ENCODE assay signal across 1 cellular context in the genomic region with DNA sequence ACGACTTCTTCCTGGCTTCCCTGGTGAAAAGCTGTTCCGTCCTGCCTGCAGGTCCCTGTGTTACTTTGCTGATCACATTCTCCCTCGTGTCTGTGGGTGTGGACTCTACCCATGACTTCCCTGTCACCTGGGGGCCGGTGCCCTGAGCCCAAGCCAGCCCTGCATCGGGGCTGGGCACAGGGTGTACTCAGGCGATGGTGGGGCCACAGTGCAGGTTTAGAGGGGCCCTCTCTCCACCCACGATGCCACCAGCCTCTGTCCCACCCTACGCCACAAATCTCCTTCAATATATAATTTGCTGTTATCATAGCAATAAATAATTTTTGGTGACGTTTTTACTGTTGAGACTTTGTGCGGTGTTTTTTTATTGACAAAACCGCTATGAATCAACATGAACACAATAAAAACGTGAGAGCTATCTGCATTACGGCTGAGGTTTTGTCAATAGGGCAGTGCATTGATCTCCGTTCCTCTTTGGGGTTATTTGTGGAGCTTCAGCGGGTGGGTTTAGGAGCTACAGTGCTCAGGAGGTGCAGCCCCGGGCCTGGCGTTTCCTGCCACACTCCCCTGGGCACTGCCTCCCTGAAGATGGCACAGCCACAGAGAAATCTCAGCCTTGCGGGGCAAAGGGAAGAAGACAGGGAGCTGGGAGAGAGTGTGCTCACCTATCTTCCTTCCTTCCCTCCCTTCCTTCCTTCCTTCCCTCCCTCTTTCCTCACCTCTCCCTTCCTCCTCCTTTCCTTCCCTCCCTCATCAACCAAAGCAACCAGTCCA.
TF ChIP-seq lines count a peak whose summit lies in the region.

No MANE protein-coding gene starts in this region.

TF ChIP-seq in HEK293, 187 proteins besides CTCF, POLR2A, EP300 and RAD21 (continued from another document):
- TF ChIP-seq, protein P1, sequence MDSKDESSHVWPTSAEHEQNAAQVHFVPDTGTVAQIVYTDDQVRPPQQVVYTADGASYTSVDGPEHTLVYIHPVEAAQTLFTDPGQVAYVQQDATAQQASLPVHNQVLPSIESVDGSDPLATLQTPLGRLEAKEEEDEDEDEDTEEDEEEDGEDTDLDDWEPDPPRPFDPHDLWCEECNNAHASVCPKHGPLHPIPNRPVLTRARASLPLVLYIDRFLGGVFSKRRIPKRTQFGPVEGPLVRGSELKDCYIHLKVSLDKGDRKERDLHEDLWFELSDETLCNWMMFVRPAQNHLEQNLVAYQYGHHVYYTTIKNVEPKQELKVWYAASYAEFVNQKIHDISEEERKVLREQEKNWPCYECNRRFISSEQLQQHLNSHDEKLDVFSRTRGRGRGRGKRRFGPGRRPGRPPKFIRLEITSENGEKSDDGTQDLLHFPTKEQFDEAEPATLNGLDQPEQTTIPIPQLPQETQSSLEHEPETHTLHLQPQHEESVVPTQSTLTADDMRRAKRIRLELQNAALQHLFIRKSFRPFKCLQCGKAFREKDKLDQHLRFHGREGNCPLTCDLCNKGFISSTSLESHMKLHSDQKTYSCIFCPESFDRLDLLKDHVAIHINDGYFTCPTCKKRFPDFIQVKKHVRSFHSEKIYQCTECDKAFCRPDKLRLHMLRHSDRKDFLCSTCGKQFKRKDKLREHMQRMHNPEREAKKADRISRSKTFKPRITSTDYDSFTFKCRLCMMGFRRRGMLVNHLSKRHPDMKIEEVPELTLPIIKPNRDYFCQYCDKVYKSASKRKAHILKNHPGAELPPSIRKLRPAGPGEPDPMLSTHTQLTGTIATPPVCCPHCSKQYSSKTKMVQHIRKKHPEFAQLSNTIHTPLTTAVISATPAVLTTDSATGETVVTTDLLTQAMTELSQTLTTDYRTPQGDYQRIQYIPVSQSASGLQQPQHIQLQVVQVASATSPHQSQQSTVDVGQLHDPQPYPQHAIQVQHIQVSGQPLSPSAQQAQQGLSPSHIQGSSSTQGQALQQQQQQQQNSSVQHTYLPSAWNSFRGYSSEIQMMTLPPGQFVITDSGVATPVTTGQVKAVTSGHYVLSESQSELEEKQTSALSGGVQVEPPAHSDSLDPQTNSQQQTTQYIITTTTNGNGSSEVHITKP (tag by site-specific recombination; IDR thresholded peaks at IDR 0.05), result no peak
- TF ChIP-seq ZEB2 (tag by site-specific recombination; IDR thresholded peaks at IDR 0.05) (0 out of 2 replicates have a peak, but pooled peaks have one; percentile 47), ZNF488 (tag by site-specific recombination; IDR thresholded peaks at IDR 0.05) (no peak), ZNF132 (tag by site-specific recombination; IDR thresholded peaks at IDR 0.05; ENCODE audit: borderline replicate concordance) (no peak), ZBTB11 (tag by site-specific recombination; conservative IDR thresholded peaks at IDR 0.05; ENCODE audit: low read depth) (peak; percentile 83), ZNF843 (tag by site-specific recombination; IDR thresholded peaks at IDR 0.05) (0 out of 2 replicates have a peak, but pooled peaks have one; percentile 27), ZBTB21 (tag by site-specific recombination; IDR thresholded peaks at IDR 0.05) (no peak), ZNF146 (tag by site-specific recombination; IDR thresholded peaks at IDR 0.05) (no peak), ZBTB8A (tag by site-specific recombination; IDR thresholded peaks at IDR 0.05) (peak; percentile 81), WT1 (tag by site-specific recombination; IDR thresholded peaks at IDR 0.05) (no peak), ZNF521 (tag by site-specific recombination; IDR thresholded peaks at IDR 0.05) (no peak), ZNF768 (tag by site-specific recombination; IDR thresholded peaks at IDR 0.05) (no peak), SP7 (tag by site-specific recombination; IDR thresholded peaks at IDR 0.05) (0 out of 2 replicates have a peak, but pooled peaks have one; percentile 38), ZBTB48 (tag by site-specific recombination; IDR thresholded peaks at IDR 0.05) (no peak)
- TF ChIP-seq, protein P2, sequence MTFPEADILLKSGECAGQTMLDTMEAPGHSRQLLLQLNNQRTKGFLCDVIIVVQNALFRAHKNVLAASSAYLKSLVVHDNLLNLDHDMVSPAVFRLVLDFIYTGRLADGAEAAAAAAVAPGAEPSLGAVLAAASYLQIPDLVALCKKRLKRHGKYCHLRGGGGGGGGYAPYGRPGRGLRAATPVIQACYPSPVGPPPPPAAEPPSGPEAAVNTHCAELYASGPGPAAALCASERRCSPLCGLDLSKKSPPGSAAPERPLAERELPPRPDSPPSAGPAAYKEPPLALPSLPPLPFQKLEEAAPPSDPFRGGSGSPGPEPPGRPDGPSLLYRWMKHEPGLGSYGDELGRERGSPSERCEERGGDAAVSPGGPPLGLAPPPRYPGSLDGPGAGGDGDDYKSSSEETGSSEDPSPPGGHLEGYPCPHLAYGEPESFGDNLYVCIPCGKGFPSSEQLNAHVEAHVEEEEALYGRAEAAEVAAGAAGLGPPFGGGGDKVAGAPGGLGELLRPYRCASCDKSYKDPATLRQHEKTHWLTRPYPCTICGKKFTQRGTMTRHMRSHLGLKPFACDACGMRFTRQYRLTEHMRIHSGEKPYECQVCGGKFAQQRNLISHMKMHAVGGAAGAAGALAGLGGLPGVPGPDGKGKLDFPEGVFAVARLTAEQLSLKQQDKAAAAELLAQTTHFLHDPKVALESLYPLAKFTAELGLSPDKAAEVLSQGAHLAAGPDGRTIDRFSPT (tag by site-specific recombination; IDR thresholded peaks at IDR 0.05), result peak; percentile 61
- TF ChIP-seq, protein P3, sequence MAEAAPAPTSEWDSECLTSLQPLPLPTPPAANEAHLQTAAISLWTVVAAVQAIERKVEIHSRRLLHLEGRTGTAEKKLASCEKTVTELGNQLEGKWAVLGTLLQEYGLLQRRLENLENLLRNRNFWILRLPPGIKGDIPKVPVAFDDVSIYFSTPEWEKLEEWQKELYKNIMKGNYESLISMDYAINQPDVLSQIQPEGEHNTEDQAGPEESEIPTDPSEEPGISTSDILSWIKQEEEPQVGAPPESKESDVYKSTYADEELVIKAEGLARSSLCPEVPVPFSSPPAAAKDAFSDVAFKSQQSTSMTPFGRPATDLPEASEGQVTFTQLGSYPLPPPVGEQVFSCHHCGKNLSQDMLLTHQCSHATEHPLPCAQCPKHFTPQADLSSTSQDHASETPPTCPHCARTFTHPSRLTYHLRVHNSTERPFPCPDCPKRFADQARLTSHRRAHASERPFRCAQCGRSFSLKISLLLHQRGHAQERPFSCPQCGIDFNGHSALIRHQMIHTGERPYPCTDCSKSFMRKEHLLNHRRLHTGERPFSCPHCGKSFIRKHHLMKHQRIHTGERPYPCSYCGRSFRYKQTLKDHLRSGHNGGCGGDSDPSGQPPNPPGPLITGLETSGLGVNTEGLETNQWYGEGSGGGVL (tag by site-specific recombination; IDR thresholded peaks at IDR 0.05), result peak; percentile 69
- TF ChIP-seq, protein P4, sequence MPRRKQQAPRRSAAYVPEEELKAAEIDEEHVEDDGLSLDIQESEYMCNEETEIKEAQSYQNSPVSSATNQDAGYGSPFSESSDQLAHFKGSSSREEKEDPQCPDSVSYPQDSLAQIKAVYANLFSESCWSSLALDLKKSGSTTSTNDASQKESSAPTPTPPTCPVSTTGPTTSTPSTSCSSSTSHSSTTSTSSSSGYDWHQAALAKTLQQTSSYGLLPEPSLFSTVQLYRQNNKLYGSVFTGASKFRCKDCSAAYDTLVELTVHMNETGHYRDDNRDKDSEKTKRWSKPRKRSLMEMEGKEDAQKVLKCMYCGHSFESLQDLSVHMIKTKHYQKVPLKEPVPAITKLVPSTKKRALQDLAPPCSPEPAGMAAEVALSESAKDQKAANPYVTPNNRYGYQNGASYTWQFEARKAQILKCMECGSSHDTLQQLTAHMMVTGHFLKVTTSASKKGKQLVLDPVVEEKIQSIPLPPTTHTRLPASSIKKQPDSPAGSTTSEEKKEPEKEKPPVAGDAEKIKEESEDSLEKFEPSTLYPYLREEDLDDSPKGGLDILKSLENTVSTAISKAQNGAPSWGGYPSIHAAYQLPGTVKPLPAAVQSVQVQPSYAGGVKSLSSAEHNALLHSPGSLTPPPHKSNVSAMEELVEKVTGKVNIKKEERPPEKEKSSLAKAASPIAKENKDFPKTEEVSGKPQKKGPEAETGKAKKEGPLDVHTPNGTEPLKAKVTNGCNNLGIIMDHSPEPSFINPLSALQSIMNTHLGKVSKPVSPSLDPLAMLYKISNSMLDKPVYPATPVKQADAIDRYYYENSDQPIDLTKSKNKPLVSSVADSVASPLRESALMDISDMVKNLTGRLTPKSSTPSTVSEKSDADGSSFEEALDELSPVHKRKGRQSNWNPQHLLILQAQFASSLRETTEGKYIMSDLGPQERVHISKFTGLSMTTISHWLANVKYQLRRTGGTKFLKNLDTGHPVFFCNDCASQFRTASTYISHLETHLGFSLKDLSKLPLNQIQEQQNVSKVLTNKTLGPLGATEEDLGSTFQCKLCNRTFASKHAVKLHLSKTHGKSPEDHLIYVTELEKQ (tag by site-specific recombination; IDR thresholded peaks at IDR 0.05; ENCODE audit: borderline replicate concordance), result peak; percentile 46; the same call in 1 of the 2 replicates
